9 cellular contexts compared by ENCODE assay signal in genomic region chr12:47219243-47219642, GRCh38.
DNase-seq lines count a peak whose midpoint lies in the region; ATAC-seq and TF ChIP-seq lines count a peak whose summit lies in the region.
"Had no signal": no experiment of that assay in that cellular context is flagged by ENCODE, and none has a peak within 500 bp of the region (broad histone marks: within the 10 kb centered on the region; RNA-seq: fewer than 3 reads in every experiment).

No MANE protein-coding gene starts in this region.

- H3K4me3 Mint-ChIP-seq in activated CD4-positive, alpha-beta T cell treated with anti-CD3 and anti-CD28 coated beads, Interleukin-2, amount 10 ng/mL, durations not matched to agents 24 days and 14 days, result peak overlapping the region; percentile 82

- TF ChIP-seq EP300 in sigmoid colon (IDR thresholded peaks at IDR 0.05), result no peak

- H3K36me3 Mint-ChIP-seq in activated CD4-positive, alpha-beta T cell treated with anti-CD3 and anti-CD28 coated beads, Interleukin-2, amount 10 ng/mL, durations not matched to agents 24 days and 14 days (ENCODE audit: low read depth), result peaks cover 70% of the 10 kb centered on the region

- H3K4me1 ChIP-seq in effector memory CD4-positive, alpha-beta T cell (ENCODE audit: control insufficient read depth, insufficient read depth, low read length, poor library complexity, severe bottlenecking), result peaks cover 26% of the 10 kb centered on the region
- H3K4me1 ChIP-seq in sigmoid colon, result peaks cover 0 to 28% (median 23%) of the 10 kb centered on the region in 4 donors

- H3K9me3 Mint-ChIP-seq in activated CD4-positive, alpha-beta T cell treated with anti-CD3 and anti-CD28 coated beads, Interleukin-2, amount 10 ng/mL, durations not matched to agents 24 days and 14 days, result no peaks in the 10 kb centered on the region

- POLR2A ChIA-PET in RWPE1 (lab: Yijun Ruan, JAX; ENCODE audit: low non-redundant PET), result no interaction called here

- no peaks in the 10 kb centered on the region for H3K27me3 Mint-ChIP-seq in activated CD4-positive, alpha-beta T cell treated with anti-CD3 and anti-CD28 coated beads, Interleukin-2, amount 10 ng/mL, durations not matched to agents 24 days and 14 days

- peak overlapping the region; percentile 88 for H3K27ac Mint-ChIP-seq in activated CD4-positive, alpha-beta T cell treated with anti-CD3 and anti-CD28 coated beads, Interleukin-2, amount 10 ng/mL, durations not matched to agents 24 days and 14 days

- H3K36me3 ChIP-seq in effector memory CD4-positive, alpha-beta T cell (ENCODE audit: control insufficient read depth, insufficient read depth, low read length), result peaks cover 7% of the 10 kb centered on the region
- no peaks in the 10 kb centered on the region for H3K36me3 ChIP-seq in sigmoid colon

- H3K4me1 Mint-ChIP-seq in activated CD4-positive, alpha-beta T cell treated with anti-CD3 and anti-CD28 coated beads, Interleukin-2, amount 10 ng/mL, durations not matched to agents 24 days and 14 days, result peaks cover 54% of the 10 kb centered on the region

- ATAC-seq in HG03139 (IDR thresholded peaks at IDR 0.05; ENCODE audit: unreplicated experiment) (no peak), sciatic nerve (no peak)

- TF ChIP-seq CTCF in RWPE1 (conservative IDR thresholded peaks at IDR 0.05; ENCODE audit: low read depth) (no peak), sigmoid colon (IDR thresholded peaks at IDR 0.05) (no peak), dorsolateral prefrontal cortex (IDR thresholded peaks at IDR 0.05 in 54 of 56, conservative IDR thresholded peaks at IDR 0.05 in 2 of 56; ENCODE audit: low read depth in 1 of 56, partially characterized antibody in 56 of 56) (no peak)

- CTCF ChIA-PET in RWPE1 (lab: Yijun Ruan, JAX), result no interaction called here

- WGBS in sigmoid colon, 2 donors, result 79 to 85% methylated on average over 3 of the region's 3 CpGs

- intact Hi-C loops in activated CD4-positive, alpha-beta T cell treated with anti-CD3 and anti-CD28 coated beads, Interleukin-2, amount 10 ng/mL, durations not matched to agents 24 days and 14 days (cut with micrococcal nuclease), result loop anchor here (1.0 to 5.0 kb wide), 3 partner anchors 8 to 1492 kb away; partner anchors contain the start of gene ARID2
- intact Hi-C loops in sigmoid colon (cut with DNase I), result no loop called here
- intact Hi-C loops in dorsolateral prefrontal cortex (cut with DNase I), result no loop called here
- intact Hi-C loops in sciatic nerve (cut with DNase I), result no loop called here

- no peaks in the 10 kb centered on the region for H3K9me3 ChIP-seq in effector memory CD4-positive, alpha-beta T cell (ENCODE audit: control insufficient read depth, low read length)
- no peaks in the 10 kb centered on the region for H3K9me3 ChIP-seq in sigmoid colon

- H3K27ac ChIP-seq in RWPE1, result peak overlapping the region; percentile 65; the same call in 1 of the 2 replicates
- peak overlapping the region; percentile 25 for H3K27ac ChIP-seq in effector memory CD4-positive, alpha-beta T cell (ENCODE audit: insufficient read depth, low read length, poor library complexity, severe bottlenecking)
- H3K27ac ChIP-seq in sigmoid colon, result peak overlapping the region in 3 of 4 donors; percentile 16 to 67 (median 38)
- no peak overlapping the region for H3K27ac ChIP-seq in dorsolateral prefrontal cortex

- H3K4me3 ChIP-seq in effector memory CD4-positive, alpha-beta T cell (ENCODE audit: insufficient read depth, low read depth, low read length, poor library complexity, severe bottlenecking), result peak overlapping the region; percentile 13
- H3K4me3 ChIP-seq in sigmoid colon (no peak overlapping the region), dorsolateral prefrontal cortex (no peak overlapping the region)

- no peaks in the 10 kb centered on the region for H3K27me3 ChIP-seq in effector memory CD4-positive, alpha-beta T cell (replicated peaks; ENCODE audit: control insufficient read depth, insufficient read depth, low read length, poor library complexity, severe bottlenecking)
- H3K27me3 ChIP-seq in sigmoid colon (no peaks in the 10 kb centered on the region), dorsolateral prefrontal cortex (no peaks in the 10 kb centered on the region)

- TF ChIP-seq POLR2A in sigmoid colon (IDR thresholded peaks at IDR 0.05), result no peak

- no peak for DNase-seq in activated CD4-positive, alpha-beta T cell treated with anti-CD3 and anti-CD28 coated beads, Interleukin-2, amount 10 ng/mL, durations not matched to agents 24 days and 14 days
- DNase-seq in activated CD4-positive, alpha-beta T cell treated with anti-CD3 and anti-CD28 coated beads, Interleukin-2, amount 50 U/mL, for 4 hours, result no peak
- DNase-seq in RWPE1 (ENCODE audit: low spot score), result peak; percentile 38
- no peak for DNase-seq in effector memory CD4-positive, alpha-beta T cell
- no peak for DNase-seq in sigmoid colon
- DNase-seq in dorsolateral prefrontal cortex, result no peak
- DNase-seq in sciatic nerve (ENCODE audit: low spot score), result no peak
- DNase-seq: NCI-H446 had no signal

Comparison
In these comparisons a context has a peak if more than half of its experiments do, and no peak if none do; other contexts are left out.
1. H3K27ac ChIP-seq: peak in RWPE1 (single experiment), effector memory CD4-positive, alpha-beta T cell (single experiment) and sigmoid colon (3 of 4); none in dorsolateral prefrontal cortex (0 of 59).